ENCODE assay signal across 26 cellular contexts in the genomic region with DNA sequence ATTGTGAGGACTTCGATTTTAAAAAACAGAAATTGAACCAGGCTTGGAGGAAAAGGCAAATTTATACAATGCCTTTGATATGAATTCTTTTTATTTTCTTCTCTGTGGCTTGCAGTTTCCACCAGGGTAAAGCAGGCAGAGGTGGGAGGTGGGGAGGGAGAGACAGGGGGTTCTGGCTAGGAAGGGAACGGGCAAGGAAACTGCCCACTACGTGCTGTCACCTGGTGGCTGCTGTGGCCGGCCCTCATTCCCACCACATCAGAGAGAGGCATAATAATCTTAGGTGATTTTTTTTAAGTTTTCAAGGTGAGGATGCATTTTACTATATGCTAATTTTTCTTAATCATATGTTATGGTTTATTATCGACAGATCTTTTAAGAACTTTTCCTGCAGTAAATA.
DNase-seq lines count a peak whose midpoint lies in the region; ATAC-seq and TF ChIP-seq lines count a peak whose summit lies in the region.
"Had no signal": no experiment of that assay in that cellular context is flagged by ENCODE, and none has a peak within 500 bp of the region (broad histone marks: within the 10 kb centered on the region; RNA-seq: fewer than 3 reads in every experiment).

No MANE protein-coding gene starts in this region.

- H2AFZ ChIP-seq in neural cell (ENCODE audit: low read depth, low read length) = peak overlapping the region; percentile 22

- H3K36me3 ChIP-seq in ES-I3 (ENCODE audit: insufficient read depth, low read length) (no peaks in the 10 kb centered on the region; the same call in 1 of the 2 replicates), HUES6 (ENCODE audit: control insufficient read depth, insufficient read depth, low read length) (no peaks in the 10 kb centered on the region), esophagus muscularis mucosa (no peaks in the 10 kb centered on the region), neural cell (ENCODE audit: insufficient read depth, low read length) (no peaks in the 10 kb centered on the region)
- H3K36me3 ChIP-seq: BE2C, brain microvascular endothelial cell, esophagus squamous epithelium, left lung, thyroid gland had no signal

- no peak overlapping the region for H3K4me2 ChIP-seq in neural cell (ENCODE audit: low read length)

- no peak for TF ChIP-seq EP300 in esophagus muscularis mucosa (IDR thresholded peaks at IDR 0.05)
- TF ChIP-seq EP300 in neural cell (conservative IDR thresholded peaks at IDR 0.05; ENCODE audit: poor library complexity, severe bottlenecking) = no peak

- DNase-seq in esophagus muscularis mucosa (ENCODE audit: extremely low spot score) (no peak), SIG-M5 (lab: John Stamatoyannopoulos, UW) (no peak), COR-L47 (lab: John Stamatoyannopoulos, UW) (no peak)
- DNase-seq in stimulated activated CD8-positive, alpha-beta memory T cell treated with anti-CD3 and anti-CD28 coated beads, Interleukin-4, amount 100 ng/mL, for 48 hours = no peak
- DNase-seq: activated B cell treated with CpG ODN at 0.5 μM for 24 hours; activated CD4-positive, alpha-beta T cell treated with anti-CD3 and anti-CD28 coated beads, Interleukin-2, amount 50 U/mL, for 48 hours; BE2C; DMS79 treated with DMSO at 0.1 percent for 48 hours; effector memory CD8-positive, alpha-beta T cell; esophagus squamous epithelium; immature natural killer cell; KG1; left lung; NCI-H1694; NCI-H2171; psoas muscle; stimulated activated CD4-positive, alpha-beta T cell treated with anti-CD3 and anti-CD28 coated beads, Interleukin-2, amount 100 ng/mL, for 48 hours; stimulated activated naive CD4-positive, alpha-beta T cell treated with Interleukin-2 at 50 U/mL for 16 hours; T-helper 9 cell; thyroid gland had no signal

- peak overlapping the region; percentile 16; the same call in 1 of the 2 replicates for H3K9ac ChIP-seq in ES-I3 (ENCODE audit: low read depth, low read length)
- peak overlapping the region; percentile 5 for H3K9ac ChIP-seq in HUES6 (ENCODE audit: low read length)
- peak overlapping the region; percentile 53 for H3K9ac ChIP-seq in neural cell (ENCODE audit: low read length)

- peak overlapping the region; percentile 52 for H3K27ac ChIP-seq in HUES6 (ENCODE audit: low read depth, low read length)
- peak overlapping the region; percentile 66 to 76 (median 74) for H3K27ac ChIP-seq in esophagus muscularis mucosa (replicated peaks in 1 of 4)
- peak overlapping the region; percentile 69 for H3K27ac ChIP-seq in neural cell (ENCODE audit: low read length)
- H3K27ac ChIP-seq: brain microvascular endothelial cell, left lung, psoas muscle, thyroid gland had no signal

- TF ChIP-seq POLR2A in esophagus muscularis mucosa (IDR thresholded peaks at IDR 0.05; ENCODE audit: low read depth) = no peak

- TF ChIP-seq RAD21 in neural cell (conservative IDR thresholded peaks at IDR 0.05) = no peak

- H4K20me1 ChIP-seq in neural cell (ENCODE audit: insufficient read depth) = no peaks in the 10 kb centered on the region

- H3K4me3 ChIP-seq in HUES6 (ENCODE audit: low read depth, low read length) = peak overlapping the region; percentile 35; the same call in 1 of the 2 replicates
- H3K4me3 ChIP-seq in esophagus muscularis mucosa = no peak overlapping the region
- peak overlapping the region; percentile 50 for H3K4me3 ChIP-seq in neural cell (ENCODE audit: low read length)
- H3K4me3 ChIP-seq: esophagus squamous epithelium, GM12878, left lung, psoas muscle, thyroid gland had no signal

- H3K9me3 ChIP-seq in ES-I3 (ENCODE audit: control insufficient read depth, insufficient read depth, low read length) (no peaks in the 10 kb centered on the region), HUES6 (ENCODE audit: control insufficient read depth, insufficient read depth, low read depth, low read length) (no peaks in the 10 kb centered on the region), esophagus muscularis mucosa (no peaks in the 10 kb centered on the region), neural cell (ENCODE audit: low read length) (peaks cover 4% of the 10 kb centered on the region)
- H3K9me3 ChIP-seq: BE2C, esophagus squamous epithelium, left lung, psoas muscle, thyroid gland had no signal

- 61% methylated on average over 5 of the region's 5 CpGs for WGBS in esophagus muscularis mucosa

- peaks cover 21% of the 10 kb centered on the region for H3K4me1 ChIP-seq in ES-I3 (ENCODE audit: insufficient read depth, low read length)
- H3K4me1 ChIP-seq in HUES6 (ENCODE audit: control insufficient read depth, insufficient read depth, low read length) = peaks cover 44% of the 10 kb centered on the region
- H3K4me1 ChIP-seq in esophagus muscularis mucosa = peaks cover 39 to 47% (median 44%) of the 10 kb centered on the region in 4 donors
- H3K4me1 ChIP-seq: BE2C, left lung, psoas muscle, thyroid gland had no signal

- H3K9me2 ChIP-seq in neural cell (ENCODE audit: insufficient read depth, low read length) = no peaks in the 10 kb centered on the region

- H3K27me3 ChIP-seq in HUES6 (ENCODE audit: control insufficient read depth, insufficient read depth, low read length) = no peaks in the 10 kb centered on the region
- H3K27me3 ChIP-seq in esophagus muscularis mucosa = no peaks in the 10 kb centered on the region
- no peaks in the 10 kb centered on the region for H3K27me3 ChIP-seq in neural cell (ENCODE audit: insufficient read depth, low read depth, low read length)
- H3K27me3 ChIP-seq: brain microvascular endothelial cell, esophagus squamous epithelium, thyroid gland had no signal

- H3K79me2 ChIP-seq in neural cell (replicated peaks; ENCODE audit: insufficient read depth, low read length) = no peaks in the 10 kb centered on the region

- no peak for ATAC-seq in HG03025 (IDR thresholded peaks at IDR 0.05; ENCODE audit: low FRiP score, unreplicated experiment)
- ATAC-seq: effector memory CD8-positive, alpha-beta T cell; GM12878; left lung; psoas muscle had no signal

- intact Hi-C loops in esophagus muscularis mucosa (cut with DNase I) = no loop called here

- no peak for TF ChIP-seq CTCF in esophagus muscularis mucosa (IDR thresholded peaks at IDR 0.05)
- no peak for TF ChIP-seq CTCF in neural cell (IDR thresholded peaks at IDR 0.05; ENCODE audit: poor library complexity, severe bottlenecking)

- H3F3A ChIP-seq in neural cell (ENCODE audit: insufficient read depth, low read length, poor library complexity, severe bottlenecking) = no peaks in the 10 kb centered on the region

TF ChIP-seq in neural cell, 6 proteins besides CTCF, POLR2A, EP300 and RAD21:
- TF ChIP-seq SMC3 (conservative IDR thresholded peaks at IDR 0.05; ENCODE audit: poor library complexity) = no peak
- TF ChIP-seq, protein P1, sequence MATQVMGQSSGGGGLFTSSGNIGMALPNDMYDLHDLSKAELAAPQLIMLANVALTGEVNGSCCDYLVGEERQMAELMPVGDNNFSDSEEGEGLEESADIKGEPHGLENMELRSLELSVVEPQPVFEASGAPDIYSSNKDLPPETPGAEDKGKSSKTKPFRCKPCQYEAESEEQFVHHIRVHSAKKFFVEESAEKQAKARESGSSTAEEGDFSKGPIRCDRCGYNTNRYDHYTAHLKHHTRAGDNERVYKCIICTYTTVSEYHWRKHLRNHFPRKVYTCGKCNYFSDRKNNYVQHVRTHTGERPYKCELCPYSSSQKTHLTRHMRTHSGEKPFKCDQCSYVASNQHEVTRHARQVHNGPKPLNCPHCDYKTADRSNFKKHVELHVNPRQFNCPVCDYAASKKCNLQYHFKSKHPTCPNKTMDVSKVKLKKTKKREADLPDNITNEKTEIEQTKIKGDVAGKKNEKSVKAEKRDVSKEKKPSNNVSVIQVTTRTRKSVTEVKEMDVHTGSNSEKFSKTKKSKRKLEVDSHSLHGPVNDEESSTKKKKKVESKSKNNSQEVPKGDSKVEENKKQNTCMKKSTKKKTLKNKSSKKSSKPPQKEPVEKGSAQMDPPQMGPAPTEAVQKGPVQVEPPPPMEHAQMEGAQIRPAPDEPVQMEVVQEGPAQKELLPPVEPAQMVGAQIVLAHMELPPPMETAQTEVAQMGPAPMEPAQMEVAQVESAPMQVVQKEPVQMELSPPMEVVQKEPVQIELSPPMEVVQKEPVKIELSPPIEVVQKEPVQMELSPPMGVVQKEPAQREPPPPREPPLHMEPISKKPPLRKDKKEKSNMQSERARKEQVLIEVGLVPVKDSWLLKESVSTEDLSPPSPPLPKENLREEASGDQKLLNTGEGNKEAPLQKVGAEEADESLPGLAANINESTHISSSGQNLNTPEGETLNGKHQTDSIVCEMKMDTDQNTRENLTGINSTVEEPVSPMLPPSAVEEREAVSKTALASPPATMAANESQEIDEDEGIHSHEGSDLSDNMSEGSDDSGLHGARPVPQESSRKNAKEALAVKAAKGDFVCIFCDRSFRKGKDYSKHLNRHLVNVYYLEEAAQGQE (IDR thresholded peaks at IDR 0.05; ENCODE audit: borderline replicate concordance) = no peak
- no peak for TF ChIP-seq MXI1 (conservative IDR thresholded peaks at IDR 0.05; ENCODE audit: poor library complexity, severe bottlenecking)
- TF ChIP-seq EZH2 (IDR thresholded peaks at IDR 0.05; ENCODE audit: borderline replicate concordance, insufficient read depth, low read length, poor library complexity, severe bottlenecking) = no peak
- no peak for TF ChIP-seq TAF1 (IDR thresholded peaks at IDR 0.05; ENCODE audit: low read depth)
- TF ChIP-seq POLR2AphosphoS5 (IDR thresholded peaks at IDR 0.05) = no peak
TF ChIP-seq in neural cell: peak in this region for 0.

Comparison
In these comparisons a context has a peak if more than half of its experiments do, and no peak if none do; other contexts are left out.
1. H3K4me3 ChIP-seq: peak in HUES6 (single experiment) and neural cell (single experiment); none in esophagus muscularis mucosa (0 of 4).
2. Peak in every context shown above with its lines, with median percentiles within 50 percentile points of each other: H3K9ac ChIP-seq and H3K27ac ChIP-seq.